Comparison of ENCODE assay signal across 8 cellular contexts in the genomic region with DNA sequence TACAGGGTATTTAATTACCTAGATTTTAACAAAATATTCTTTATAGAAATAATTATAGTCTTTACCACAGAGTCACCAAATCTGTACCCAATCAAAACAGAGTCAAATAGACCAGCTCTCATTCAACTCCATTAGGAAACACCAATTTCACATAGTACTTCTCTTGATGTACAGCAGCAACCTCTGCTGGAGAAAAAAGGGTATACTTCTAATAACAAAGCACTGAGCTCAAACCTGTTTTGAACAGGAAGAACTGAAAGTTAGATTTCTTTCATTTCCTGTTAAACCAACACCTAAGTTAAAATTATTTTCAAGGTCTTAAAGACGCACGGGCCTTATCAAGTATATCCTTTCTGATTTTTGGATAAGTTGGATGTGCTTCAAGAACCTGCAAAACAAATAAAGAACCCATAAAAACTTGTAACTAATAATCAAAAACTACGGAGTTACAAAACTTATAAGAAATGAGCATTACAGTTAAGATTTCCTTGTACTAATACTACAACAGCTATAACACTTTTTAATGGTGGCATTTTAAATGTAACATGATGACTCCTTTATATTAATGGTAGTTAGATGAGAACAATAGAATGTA.
DNase-seq lines count a peak whose midpoint lies in the region; ATAC-seq and TF ChIP-seq lines count a peak whose summit lies in the region.

No MANE protein-coding gene starts in this region.

- H3K4me1 ChIP-seq in Peyer's patch (no peaks in the 10 kb centered on the region), lung (ENCODE audit: control insufficient read depth in 2 of 2, insufficient read depth in 2 of 2, low read length in 2 of 2) (no peaks in the 10 kb centered on the region)

- H3K4me3 ChIP-seq in Peyer's patch (no peak overlapping the region), choroid plexus epithelial cell (ENCODE audit: low read depth, low read length) (no peak overlapping the region), lung (no peak overlapping the region)

- WGBS in lung, 2 donors, result 32 to 36% methylated on average over 3 of the region's 3 CpGs

- no peak for TF ChIP-seq POLR2A in Peyer's patch (IDR thresholded peaks at IDR 0.05)

- TF ChIP-seq CTCF in GM12872 (IDR thresholded peaks at IDR 0.05; ENCODE audit: insufficient read depth, low read depth, low read length) (peak; percentile 58), LNCAP (IDR thresholded peaks at IDR 0.05) (peak; percentile 62), Peyer's patch (IDR thresholded peaks at IDR 0.05) (peak; percentile 14 to 90 (median 72)), choroid plexus epithelial cell (conservative IDR thresholded peaks at IDR 0.05; ENCODE audit: low read depth, low read length) (peak; percentile 68), lung (IDR thresholded peaks at IDR 0.05; ENCODE audit: control extremely low read depth, extremely low read depth) (peak; percentile 60)

- H3K36me3 ChIP-seq in Peyer's patch (peaks cover 0 to under 1% (median 0%) of the 10 kb centered on the region in 3 donors), lung (ENCODE audit: control insufficient read depth in 2 of 2, insufficient read depth in 2 of 2, low read length in 2 of 2) (peaks cover 4 to 7% of the 10 kb centered on the region in 2 donors)

- H3K27ac ChIP-seq in Peyer's patch, result no peak overlapping the region
- H3K27ac ChIP-seq in lung (ENCODE audit: low read depth in 1 of 2, low read length in 1 of 2), result no peak overlapping the region

- peak; percentile 85 for ATAC-seq in lung (ENCODE audit: insufficient read depth, low FRiP score)

- POLR2A ChIA-PET in HEK293T (lab: Yijun Ruan, JAX), result no interaction called here

- CTCF ChIA-PET in HEK293T (lab: Yijun Ruan, JAX), result interaction anchor here (0.6 to 1.6 kb wide), 6 partner anchors 10 to 472 kb away, joined by 3 to 6 read pairs (median 4); no protein-coding TSS in a partner anchor

- DNase-seq in A172 (ENCODE audit: low spot score) (peak; percentile 66), HEK293T (ENCODE audit: extremely low spot score) (peak; percentile 48), Peyer's patch (no peak), choroid plexus epithelial cell (ENCODE audit: low read depth) (peak; percentile 88), lung (ENCODE audit: low spot score) (no peak)
- no peak for DNase-seq in stimulated activated CD4-positive, alpha-beta T cell treated with anti-CD3 and anti-CD28 coated beads, Interleukin-4, amount 100 ng/mL, for 1 hour

- no peaks in the 10 kb centered on the region for H3K9me3 ChIP-seq in Peyer's patch
- H3K9me3 ChIP-seq in lung (ENCODE audit: control insufficient read depth in 2 of 2, insufficient read depth in 1 of 2, low read length in 1 of 2), result no peaks in the 10 kb centered on the region

- no peaks in the 10 kb centered on the region for H3K27me3 ChIP-seq in Peyer's patch
- no peaks in the 10 kb centered on the region for H3K27me3 ChIP-seq in lung (ENCODE audit: control insufficient read depth, insufficient read depth)

TF ChIP-seq in HEK293T, 16 proteins besides CTCF, POLR2A, EP300 and RAD21:
- TF ChIP-seq FOXA1 (IDR thresholded peaks at IDR 0.05) (no peak), ELF4 (IDR thresholded peaks at IDR 0.05) (0 out of 2 replicates have a peak, but pooled peaks have one; percentile 14)

Comparison
In these comparisons a context has a peak if more than half of its experiments do, and no peak if none do; other contexts are left out.
1. DNase-seq: peak in A172 (single experiment), HEK293T (single experiment) and choroid plexus epithelial cell (single experiment); none in Peyer's patch (0 of 3), lung (single experiment) and stimulated activated CD4-positive, alpha-beta T cell treated with anti-CD3 and anti-CD28 coated beads, Interleukin-4, amount 100 ng/mL, for 1 hour (single experiment).
2. Peak in every context shown above with its lines, with median percentiles within 50 percentile points of each other: CTCF ChIP-seq.